7 cellular contexts compared by ENCODE assay signal in the genomic region with DNA sequence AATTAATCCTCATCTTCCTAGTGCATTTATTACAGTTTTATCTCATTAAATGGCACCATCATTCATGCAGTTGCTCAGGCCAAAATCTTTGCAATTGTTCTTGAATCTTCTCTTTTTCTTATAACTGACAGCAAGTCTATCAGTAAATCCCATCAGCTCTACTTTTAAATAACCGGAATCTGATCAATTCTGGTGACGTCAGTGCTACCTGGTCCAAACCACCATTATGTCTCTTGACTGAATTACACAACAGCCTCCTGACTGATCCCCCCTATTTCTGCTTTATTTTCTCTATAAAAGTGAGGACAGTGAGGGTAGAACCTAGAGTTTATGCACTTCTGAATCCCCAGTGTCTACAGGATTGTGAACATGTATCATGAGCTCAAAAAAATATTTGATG.
"Had no signal": no experiment of that assay in that cellular context is flagged by ENCODE, and none has a peak within 500 bp of the region (broad histone marks: within the 10 kb centered on the region; RNA-seq: fewer than 3 reads in every experiment).

No MANE protein-coding gene starts in this region.

- H3K4me2 ChIP-seq: KMS-11 had no signal

- H3K4me3 ChIP-seq: K562 had no signal

- H3K27ac ChIP-seq: HL-60, KMS-11 had no signal

- DNase-seq: IMR-90, KBM-7, KG1 had no signal

- FAIRE-seq: HTR-8/SVneo, K562 had no signal

- ATAC-seq: K562 had no signal

- H3K9ac ChIP-seq: KMS-11 had no signal
